Comparison of ENCODE assay signal across 1 cellular context in the genomic region with DNA sequence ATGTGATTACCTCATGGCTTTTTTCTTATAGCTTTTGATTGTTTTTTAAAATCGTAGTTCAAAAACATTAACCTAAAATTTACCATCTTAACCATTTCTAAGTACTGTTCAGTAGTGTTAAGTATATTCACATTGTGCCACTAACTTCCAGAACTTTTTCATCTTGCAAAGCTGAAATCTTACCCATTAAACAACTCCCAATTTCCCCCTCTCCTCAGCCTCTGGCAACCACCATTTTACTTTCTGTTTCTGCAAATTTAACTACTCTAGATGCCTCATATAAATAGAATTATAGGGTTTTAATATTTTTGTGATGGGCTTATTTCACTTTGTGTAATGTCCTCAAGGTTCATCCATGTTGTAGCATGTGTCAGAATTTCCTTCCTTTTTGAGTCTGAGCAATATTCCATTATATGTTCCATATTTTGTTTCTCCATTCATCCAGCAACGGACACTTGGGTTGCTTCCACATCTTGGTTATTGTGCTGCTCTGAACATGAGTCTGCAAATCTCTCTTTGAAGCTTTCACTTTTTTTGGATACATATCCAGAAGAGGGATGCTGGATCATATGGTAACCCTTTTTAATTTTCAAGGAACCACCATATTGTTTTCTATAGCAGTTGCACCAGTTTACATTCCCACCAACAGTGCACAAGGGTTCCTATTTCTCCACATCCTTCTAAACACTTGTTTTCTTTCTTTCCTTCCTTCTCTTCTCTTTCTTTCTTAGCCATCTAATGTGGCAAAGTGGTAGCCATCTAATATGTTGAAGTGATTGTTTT.
TF ChIP-seq lines count a peak whose summit lies in the region.

No MANE protein-coding gene starts in this region.

TF ChIP-seq in K562, 482 proteins besides CTCF, POLR2A, EP300 and RAD21:
- TF ChIP-seq NFE2 (IDR thresholded peaks at IDR 0.05; ENCODE audit: low read depth) (peak; percentile 43), BHLHE40 (IDR thresholded peaks at IDR 0.05; ENCODE audit: low read length) (no peak), HCFC1 (IDR thresholded peaks at IDR 0.05; ENCODE audit: low read depth, low read length) (no peak), RBM22 (IDR thresholded peaks at IDR 0.05; ENCODE audit: low read depth, low read length, poor library complexity, severe bottlenecking) (no peak)
